10 cellular contexts compared by ENCODE assay signal in the genomic region with DNA sequence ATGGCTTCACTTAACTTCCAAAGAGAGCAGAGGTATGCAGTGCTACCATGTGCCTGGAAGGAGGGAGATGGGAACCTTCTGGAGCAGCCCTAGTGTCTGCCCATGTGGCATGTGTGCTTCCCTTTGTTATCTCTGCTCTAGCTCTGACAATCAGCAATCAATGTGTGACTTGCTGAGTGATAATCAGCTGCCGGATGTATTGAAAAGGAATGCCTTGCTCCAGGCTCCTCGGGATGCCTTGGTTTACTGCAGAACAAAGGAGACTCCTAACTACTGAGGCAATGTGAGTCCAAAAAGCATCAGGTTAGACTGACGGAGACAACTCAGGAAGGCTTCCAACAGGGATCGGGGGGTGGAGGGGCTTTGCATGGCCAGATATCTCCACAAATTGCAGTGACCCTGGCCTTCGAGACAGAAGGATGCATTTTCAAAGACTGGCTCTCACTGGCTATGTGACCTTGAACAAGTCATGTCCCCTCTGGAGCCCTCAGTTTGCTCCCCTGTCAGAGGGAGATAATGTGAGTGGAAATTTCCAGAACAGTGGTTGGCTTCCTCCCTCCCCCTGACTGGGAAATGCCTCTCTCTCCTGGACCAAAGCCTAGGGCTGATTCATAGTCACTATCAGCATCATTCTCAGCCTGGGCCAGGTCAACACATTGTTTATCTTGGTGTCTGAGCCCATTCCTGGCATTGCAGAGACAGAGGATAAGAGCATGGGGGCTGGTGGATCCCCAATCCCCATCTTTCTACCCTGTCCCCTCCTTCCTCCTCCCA.
DNase-seq lines count a peak whose midpoint lies in the region; ATAC-seq and TF ChIP-seq lines count a peak whose summit lies in the region.
"Had no signal": no experiment of that assay in that cellular context is flagged by ENCODE, and none has a peak within 500 bp of the region (broad histone marks: within the 10 kb centered on the region; RNA-seq: fewer than 3 reads in every experiment).

No MANE protein-coding gene starts in this region.

- no peak for TF ChIP-seq CTCF in AG04449 (IDR thresholded peaks at IDR 0.05; ENCODE audit: insufficient read depth, low read length, missing control alignments)
- no peak for TF ChIP-seq CTCF in nephron (IDR thresholded peaks at IDR 0.05; ENCODE audit: unreplicated experiment in 3 of 3)

- H3K36me3 Mint-ChIP-seq in nephron (ENCODE audit: low read depth): no peaks in the 10 kb centered on the region

- no peak overlapping the region for H3K4me3 Mint-ChIP-seq in nephron
- H3K4me3 Mint-ChIP-seq: nephron progenitor cell had no signal

- H3K4me1 Mint-ChIP-seq in nephron: peaks cover 10% of the 10 kb centered on the region
- H3K4me1 Mint-ChIP-seq: nephron progenitor cell had no signal

- peak overlapping the region; percentile 43 to 87 (median 87) for H3K27ac Mint-ChIP-seq in nephron
- H3K27ac Mint-ChIP-seq: nephron progenitor cell had no signal

- peaks cover 8% of the 10 kb centered on the region for H3K27me3 Mint-ChIP-seq in nephron (ENCODE audit: low read depth)

- no peak overlapping the region for H3K4me3 ChIP-seq in AG04449 (ENCODE audit: low read depth, low read length)
- H3K4me3 ChIP-seq: BLaER1 treated with 17β-estradiol and CSF1 and Interleukin-3, amounts not matched to agents 10 nM and 100 nM had no signal

- CTCF ChIA-PET in AG04449 (lab: Yijun Ruan, JAX): interaction anchor here (0.9 to 7.2 kb wide), 4 partner anchors 8 to 159 kb away, joined by 3 to 149 read pairs (median 4); no protein-coding TSS in a partner anchor

- H3K9me3 Mint-ChIP-seq in nephron: no peaks in the 10 kb centered on the region

- POLR2A ChIA-PET in AG04449 (lab: Yijun Ruan, JAX): no interaction called here

- DNase-seq in AG04449 (ENCODE audit: low read depth, low spot score) (peak; percentile 86), fibroblast of the conjunctiva (ENCODE audit: low read depth) (peak; percentile 62), D341Med (ENCODE audit: low spot score) (no peak), NCI-H2029 treated with DMSO at 0.1 percent for 48 hours (lab: John Stamatoyannopoulos, UW) (no peak), CD1c-positive myeloid dendritic cell (ENCODE audit: extremely low spot score) (no peak)
- DNase-seq: nephron progenitor cell had no signal

- peak; percentile 91 for ATAC-seq in SK-N-SH treated with all-trans-retinoic acid at 6 μM for 48 hours
- ATAC-seq in HG02610 (IDR thresholded peaks at IDR 0.05; ENCODE audit: unreplicated experiment): no peak

TF ChIP-seq in SK-N-SH treated with all-trans-retinoic acid at 6 μM for 48 hours, 23 proteins besides CTCF, POLR2A, EP300 and RAD21:
- TF ChIP-seq BACH2 (CRISPR knock-in tag; IDR thresholded peaks at IDR 0.05; ENCODE audit: borderline replicate concordance): no peak
- peak; percentile 43 for TF ChIP-seq ISL1 (CRISPR knock-in tag; IDR thresholded peaks at IDR 0.05)

Comparison
In these comparisons a context has a peak if more than half of its experiments do, and no peak if none do; other contexts are left out.
1. DNase-seq: peak in AG04449 (single experiment) and fibroblast of the conjunctiva (single experiment); none in D341Med (single experiment), NCI-H2029 treated with DMSO at 0.1 percent for 48 hours (single experiment) and CD1c-positive myeloid dendritic cell (single experiment).